In genomic region chr2:214731008-214731407, GRCh38 we compare ENCODE assay signal across 1 cellular context.
TF ChIP-seq lines count a peak whose summit lies in the region.

No MANE protein-coding gene starts in this region.

TF ChIP-seq in GM23338, 12 proteins besides CTCF, POLR2A, EP300 and RAD21 (continued from another document):
- TF ChIP-seq REST (IDR thresholded peaks at IDR 0.05; ENCODE audit: unreplicated experiment) (no peak), ZNF114 (CRISPR knock-in tag; IDR thresholded peaks at IDR 0.05) (no peak)
TF ChIP-seq in GM23338: peak in this region for 0.
